3 cellular contexts compared by ENCODE assay signal in the genomic region with DNA sequence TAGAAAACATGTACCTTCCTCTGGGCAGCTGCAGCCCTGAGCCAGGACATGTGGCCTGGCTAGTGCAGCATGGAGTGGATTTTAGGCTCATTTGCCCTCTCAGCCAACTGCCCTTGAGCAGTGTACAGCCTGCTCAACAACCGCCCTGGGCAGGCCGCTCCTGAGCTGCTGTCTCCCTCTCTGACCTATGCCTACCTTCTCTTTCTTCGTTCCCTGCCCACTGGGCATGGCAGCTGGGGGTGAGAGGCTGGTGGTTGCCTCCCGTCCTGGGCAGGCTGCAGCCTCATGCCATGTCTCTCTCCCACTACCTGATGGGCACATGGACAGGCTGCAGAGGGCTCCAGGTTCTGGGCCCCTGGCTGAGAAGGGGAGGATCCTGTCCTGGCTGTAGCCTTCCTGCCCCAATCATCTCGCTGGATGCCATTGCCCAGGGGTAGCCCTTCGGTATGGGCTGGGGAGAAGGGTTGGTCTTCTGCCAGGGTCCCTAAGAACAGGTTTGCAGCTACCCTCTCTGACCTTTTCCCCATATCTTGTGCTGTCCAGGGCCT.
TF ChIP-seq lines count a peak whose summit lies in the region.

No MANE protein-coding gene starts in this region.

TF ChIP-seq in SK-N-SH, 30 proteins besides CTCF, POLR2A, EP300 and RAD21:
- no peak for TF ChIP-seq TEAD4 (IDR thresholded peaks at IDR 0.05; ENCODE audit: borderline replicate concordance, insufficient read depth)
- no peak for TF ChIP-seq YY1 (IDR thresholded peaks at IDR 0.05; ENCODE audit: low read depth)

TF ChIP-seq in SK-N-SH treated with all-trans-retinoic acid at 6 μM for 48 hours, 23 proteins besides CTCF, POLR2A, EP300 and RAD21:
- TF ChIP-seq, protein P1, sequence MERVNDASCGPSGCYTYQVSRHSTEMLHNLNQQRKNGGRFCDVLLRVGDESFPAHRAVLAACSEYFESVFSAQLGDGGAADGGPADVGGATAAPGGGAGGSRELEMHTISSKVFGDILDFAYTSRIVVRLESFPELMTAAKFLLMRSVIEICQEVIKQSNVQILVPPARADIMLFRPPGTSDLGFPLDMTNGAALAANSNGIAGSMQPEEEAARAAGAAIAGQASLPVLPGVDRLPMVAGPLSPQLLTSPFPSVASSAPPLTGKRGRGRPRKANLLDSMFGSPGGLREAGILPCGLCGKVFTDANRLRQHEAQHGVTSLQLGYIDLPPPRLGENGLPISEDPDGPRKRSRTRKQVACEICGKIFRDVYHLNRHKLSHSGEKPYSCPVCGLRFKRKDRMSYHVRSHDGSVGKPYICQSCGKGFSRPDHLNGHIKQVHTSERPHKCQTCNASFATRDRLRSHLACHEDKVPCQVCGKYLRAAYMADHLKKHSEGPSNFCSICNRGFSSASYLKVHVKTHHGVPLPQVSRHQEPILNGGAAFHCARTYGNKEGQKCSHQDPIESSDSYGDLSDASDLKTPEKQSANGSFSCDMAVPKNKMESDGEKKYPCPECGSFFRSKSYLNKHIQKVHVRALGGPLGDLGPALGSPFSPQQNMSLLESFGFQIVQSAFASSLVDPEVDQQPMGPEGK (CRISPR knock-in tag; IDR thresholded peaks at IDR 0.05; ENCODE audit: borderline replicate concordance): no peak
- TF ChIP-seq ZNF8 (CRISPR knock-in tag; IDR thresholded peaks at IDR 0.05) (no peak), RARB (CRISPR knock-in tag; IDR thresholded peaks at IDR 0.05) (no peak)
TF ChIP-seq in SK-N-SH treated with all-trans-retinoic acid at 6 μM for 48 hours: peak in this region for 0.

TF ChIP-seq in H1, 55 proteins besides CTCF, POLR2A, EP300 and RAD21:
- TF ChIP-seq, protein P2, sequence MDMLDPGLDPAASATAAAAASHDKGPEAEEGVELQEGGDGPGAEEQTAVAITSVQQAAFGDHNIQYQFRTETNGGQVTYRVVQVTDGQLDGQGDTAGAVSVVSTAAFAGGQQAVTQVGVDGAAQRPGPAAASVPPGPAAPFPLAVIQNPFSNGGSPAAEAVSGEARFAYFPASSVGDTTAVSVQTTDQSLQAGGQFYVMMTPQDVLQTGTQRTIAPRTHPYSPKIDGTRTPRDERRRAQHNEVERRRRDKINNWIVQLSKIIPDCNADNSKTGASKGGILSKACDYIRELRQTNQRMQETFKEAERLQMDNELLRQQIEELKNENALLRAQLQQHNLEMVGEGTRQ (IDR thresholded peaks at IDR 0.05; ENCODE audit: low read length): no peak
- TF ChIP-seq NANOG (IDR thresholded peaks at IDR 0.05; ENCODE audit: insufficient read depth, low read depth, low read length, poor library complexity, severe bottlenecking) (no peak), CEBPB (IDR thresholded peaks at IDR 0.05; ENCODE audit: low read depth, low read length) (no peak), KDM4A (IDR thresholded peaks at IDR 0.05; ENCODE audit: low read depth, low read length, severe bottlenecking) (no peak), BACH1 (IDR thresholded peaks at IDR 0.05; ENCODE audit: low read length) (no peak), CTBP2 (IDR thresholded peaks at IDR 0.05; ENCODE audit: borderline replicate concordance, insufficient read depth, insufficient read length, low read length) (no peak), SP4 (IDR thresholded peaks at IDR 0.05; ENCODE audit: low read length) (no peak), GABPA (IDR thresholded peaks at IDR 0.05; ENCODE audit: borderline replicate concordance, insufficient read depth, low read length) (no peak), RNF2 (IDR thresholded peaks at IDR 0.05; ENCODE audit: borderline replicate concordance, low read depth, low read length, missing control alignments, poor library complexity, severe bottlenecking) (no peak), RFX5 (IDR thresholded peaks at IDR 0.05; ENCODE audit: borderline replicate concordance, low read depth, low read length) (no peak), PHF8 (conservative IDR thresholded peaks at IDR 0.05; ENCODE audit: low read depth, low read length) (no peak), CBX8 (IDR thresholded peaks at IDR 0.05; ENCODE audit: borderline replicate concordance, low read depth, low read length) (no peak), SRF (IDR thresholded peaks at IDR 0.05; ENCODE audit: low read depth, low read length) (no peak), TAF7 (optimal IDR thresholded peaks at IDR 0.05; ENCODE audit: borderline replicate concordance, low read depth, low read length) (no peak), CHD7 (IDR thresholded peaks at IDR 0.05; ENCODE audit: insufficient replicate concordance, low read length) (no peak), KDM1A (IDR thresholded peaks at IDR 0.05; ENCODE audit: borderline replicate concordance, low read length) (no peak)
- TF ChIP-seq, protein P3, sequence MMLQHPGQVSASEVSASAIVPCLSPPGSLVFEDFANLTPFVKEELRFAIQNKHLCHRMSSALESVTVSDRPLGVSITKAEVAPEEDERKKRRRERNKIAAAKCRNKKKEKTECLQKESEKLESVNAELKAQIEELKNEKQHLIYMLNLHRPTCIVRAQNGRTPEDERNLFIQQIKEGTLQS (IDR thresholded peaks at IDR 0.05; ENCODE audit: insufficient read depth, low read depth, low read length): no peak
- TF ChIP-seq, protein P4, sequence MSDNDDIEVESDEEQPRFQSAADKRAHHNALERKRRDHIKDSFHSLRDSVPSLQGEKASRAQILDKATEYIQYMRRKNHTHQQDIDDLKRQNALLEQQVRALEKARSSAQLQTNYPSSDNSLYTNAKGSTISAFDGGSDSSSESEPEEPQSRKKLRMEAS (IDR thresholded peaks at IDR 0.05): no peak
- TF ChIP-seq, protein P5, sequence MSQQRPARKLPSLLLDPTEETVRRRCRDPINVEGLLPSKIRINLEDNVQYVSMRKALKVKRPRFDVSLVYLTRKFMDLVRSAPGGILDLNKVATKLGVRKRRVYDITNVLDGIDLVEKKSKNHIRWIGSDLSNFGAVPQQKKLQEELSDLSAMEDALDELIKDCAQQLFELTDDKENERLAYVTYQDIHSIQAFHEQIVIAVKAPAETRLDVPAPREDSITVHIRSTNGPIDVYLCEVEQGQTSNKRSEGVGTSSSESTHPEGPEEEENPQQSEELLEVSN (IDR thresholded peaks at IDR 0.05): no peak
